In genomic region chr10:114821293-114821914, GRCh38 we compare ENCODE assay signal across 8 cellular contexts. TPM values are rescaled to one million over a fixed set of nuclear protein-coding genes. Genes with fewer than 3 reads are reported as not detected.
A peak's percentile ranks its signal among the peaks of the same experiment; 100 is the strongest.
DNase-seq lines count a peak whose midpoint lies in the region; ATAC-seq, FAIRE-seq and TF ChIP-seq lines count a peak whose summit lies in the region.

FHIP2A (plus strand) TSS chr10:114821780; CDS start chr10:114822079, 299 bp downstream.

- no peak for TF ChIP-seq POLR2A in GM12891 (IDR thresholded peaks at IDR 0.05; ENCODE audit: low read depth, low read length)
- TF ChIP-seq POLR2A in HCT116 (IDR thresholded peaks at IDR 0.05; ENCODE audit: borderline replicate concordance, extremely low read depth, insufficient read depth, insufficient read length) = peak; percentile 30

- peaks cover 4% of the 10 kb centered on the region for H3K27me3 Mint-ChIP-seq in astrocyte (ENCODE audit: low read depth, unreplicated experiment)

- peak; percentile 52 for TF ChIP-seq RAD21 in HCT116 (IDR thresholded peaks at IDR 0.05; ENCODE audit: low read depth)

- H3K9me2 ChIP-seq in HCT116 (ENCODE audit: insufficient read depth) = no peaks in the 10 kb centered on the region
- H3K9me2 ChIP-seq in MM.1S (replicated peaks; ENCODE audit: insufficient read depth, low read length) = no peaks in the 10 kb centered on the region

- H3K36me3 Mint-ChIP-seq in astrocyte (ENCODE audit: low read depth, unreplicated experiment) = no peaks in the 10 kb centered on the region

- H3F3A ChIP-seq in MM.1S (ENCODE audit: insufficient read depth, low read length) = peaks cover 8% of the 10 kb centered on the region

- H3K4me2 ChIP-seq in HCT116 (ENCODE audit: low read length) (peak within 1 kb of the TSS; percentile 79), MM.1S (ENCODE audit: low read depth, low read length) (peak within 1 kb of the TSS; percentile 72), astrocyte (ENCODE audit: low read length) (peak within 1 kb of the TSS; percentile 88)

- BruUV-seq in HCT116 (replicated peaks; lab: Mats Ljungman, UMichigan) = no TSS peak

- H2AFZ ChIP-seq in HCT116 (ENCODE audit: low read depth, low read length, poor library complexity, severe bottlenecking) (peak within 1 kb of the TSS; percentile 91), MM.1S (ENCODE audit: low read length) (peak within 1 kb of the TSS; percentile 87), astrocyte (ENCODE audit: low read depth, low read length) (peak within 1 kb of the TSS; percentile 79)

- H3K27me3 ChIP-seq in HCT116 (ENCODE audit: insufficient read depth, low read length) (no peaks in the 10 kb centered on the region), MM.1S (replicated peaks; ENCODE audit: insufficient read depth, low read length) (no peaks in the 10 kb centered on the region), astrocyte (ENCODE audit: insufficient read depth, low read length) (no peaks in the 10 kb centered on the region)

- H3K9me3 Mint-ChIP-seq in astrocyte (ENCODE audit: unreplicated experiment) = no peaks in the 10 kb centered on the region

- H3K4me3 ChIP-seq in HCT116 (replicated peaks in 1 of 2; ENCODE audit: low read depth in 1 of 2, low read length in 2 of 2) (peak within 1 kb of the TSS; percentile 69 to 80), MM.1S (ENCODE audit: low read length) (peak within 1 kb of the TSS; percentile 92), astrocyte (ENCODE audit: insufficient read depth, low read depth, low read length) (peak within 1 kb of the TSS; percentile 88)

- peaks cover 21% of the 10 kb centered on the region for H3K4me1 Mint-ChIP-seq in astrocyte (ENCODE audit: low read depth, unreplicated experiment)

- H4K20me1 ChIP-seq in HCT116 (ENCODE audit: insufficient read depth) (no peaks in the 10 kb centered on the region), MM.1S (ENCODE audit: insufficient read depth, low read length) (no peaks in the 10 kb centered on the region), astrocyte (ENCODE audit: insufficient read depth, low read length) (no peaks in the 10 kb centered on the region)

- H3K79me2 ChIP-seq in HCT116 (ENCODE audit: insufficient read depth, low read length) (peaks cover 39% of the 10 kb centered on the region), MM.1S (ENCODE audit: low read length) (peaks cover 40% of the 10 kb centered on the region), astrocyte (ENCODE audit: insufficient read depth, low read length) (peaks cover 45% of the 10 kb centered on the region)

- ATAC-seq in HCT116 (peak; percentile 92), sciatic nerve (peak; percentile 81)

- DNase-seq in GM12891 (ENCODE audit: insufficient read length, low spot score) (peak; percentile 76), HCT116 (ENCODE audit: low read depth, low spot score) (peak; percentile 54), MM.1S (peak; percentile 83), T-helper 9 cell (peak; percentile 79), astrocyte (ENCODE audit: low read depth) (peak; percentile 52), hippocampal formation (lab: John Stamatoyannopoulos, UW) (peak; percentile 53 to 68), sciatic nerve (ENCODE audit: low spot score) (peak; percentile 86), COLO829 (ENCODE audit: low spot score) (no peak)

- H3K27ac ChIP-seq in HCT116 (ENCODE audit: low read depth, low read length) = peak within 1 kb of the TSS; percentile 86
- H3K27ac ChIP-seq in MM.1S (ENCODE audit: low read length) = peak within 1 kb of the TSS; percentile 62; the same call in 1 of the 2 replicates
- H3K27ac ChIP-seq in astrocyte (ENCODE audit: low read depth, low read length) = peak within 1 kb of the TSS; percentile 97

- intact Hi-C loops in HCT116 (cut with micrococcal nuclease) = no loop called here
- intact Hi-C loops in sciatic nerve (cut with DNase I) = no loop called here

- H3K9me3 ChIP-seq in HCT116 (ENCODE audit: control insufficient read depth in 1 of 2, insufficient read depth in 1 of 2, low read depth in 1 of 2, low read length in 2 of 2) = no peaks in the 10 kb centered on the region
- H3K9me3 ChIP-seq in MM.1S (replicated peaks; ENCODE audit: insufficient read depth, low read length) = no peaks in the 10 kb centered on the region
- H3K9me3 ChIP-seq in astrocyte (ENCODE audit: insufficient read depth, low read depth, low read length) = no peaks in the 10 kb centered on the region

- peak within 1 kb of the TSS; percentile 94 for H3K4me3 Mint-ChIP-seq in astrocyte (ENCODE audit: unreplicated experiment)

- peak within 1 kb of the TSS; percentile 97 for H3K27ac Mint-ChIP-seq in astrocyte (ENCODE audit: unreplicated experiment)

- FAIRE-seq in GM12891 (lab: Jason Lieb, UNC) = peak; percentile 89
- FAIRE-seq in astrocyte (lab: Jason Lieb, UNC) = no peak

- POLR2A ChIA-PET in HCT116 (lab: Charles Lee) = interaction anchor here (1.5 kb wide), 1 partner anchor 9 kb away, joined by 4 read pairs; no protein-coding TSS in a partner anchor

- TF ChIP-seq CTCF in HCT116 (IDR thresholded peaks at IDR 0.05 in 2 of 3, conservative IDR thresholded peaks at IDR 0.05 in 1 of 3; ENCODE audit: borderline replicate concordance in 1 of 3, insufficient read depth in 1 of 3, low read depth in 2 of 3, low read length in 2 of 3) = peak; percentile 21 to 51 (median 32); a peak in 3 of 6 replicates
- TF ChIP-seq CTCF in MM.1S (IDR thresholded peaks at IDR 0.05; ENCODE audit: low read length) = no peak
- peak; percentile 19 for TF ChIP-seq CTCF in astrocyte (IDR thresholded peaks at IDR 0.05; ENCODE audit: insufficient read depth, low read depth, low read length)

- H3K36me3 ChIP-seq in HCT116 (ENCODE audit: control insufficient read depth in 1 of 2, insufficient read depth in 2 of 2, low read length in 2 of 2) (no peaks in the 10 kb centered on the region), MM.1S (replicated peaks; ENCODE audit: insufficient read depth, low read length) (no peaks in the 10 kb centered on the region), astrocyte (ENCODE audit: insufficient read depth, low read length) (no peaks in the 10 kb centered on the region)

- RAD21 ChIA-PET in HCT116 (lab: Charles Lee; ENCODE audit: low non-redundant PET in 1 of 2, low total read pairs in 2 of 2, uncharacterized antibody in 2 of 2, unreplicated experiment in 2 of 2) = interaction anchor here in 1 of 2 experiments (0.6 kb wide), 1 partner anchor 246 kb away, joined by 3 read pairs; no protein-coding TSS in a partner anchor

- H3K9ac ChIP-seq in HCT116 (ENCODE audit: low read length) (peak within 1 kb of the TSS; percentile 84), MM.1S (ENCODE audit: low read length) (peak within 1 kb of the TSS; percentile 82), astrocyte (ENCODE audit: low read length) (peak within 1 kb of the TSS; percentile 97)

- CTCF ChIA-PET in HCT116 (lab: Charles Lee) = interaction anchor here (0.8 to 2.5 kb wide), 11 partner anchors 8 to 517 kb away, joined by 3 to 11 read pairs (median 3); no protein-coding TSS in a partner anchor

- peaks cover 7 to 26% of the 10 kb centered on the region in 2 experiments; a peak in 3 of 4 replicates for H3K4me1 ChIP-seq in HCT116 (ENCODE audit: control insufficient read depth in 1 of 2, insufficient read depth in 2 of 2, low read length in 2 of 2)
- no peaks in the 10 kb centered on the region for H3K4me1 ChIP-seq in MM.1S (ENCODE audit: low read length)
- H3K4me1 ChIP-seq in astrocyte (ENCODE audit: insufficient read depth, low read length) = peaks cover 25% of the 10 kb centered on the region

TF ChIP-seq in GM12891, 5 proteins besides CTCF, POLR2A, EP300 and RAD21:
- TF ChIP-seq TAF1 (IDR thresholded peaks at IDR 0.05; ENCODE audit: low read depth, low read length) = 0 out of 2 replicates have a peak, but pooled peaks have one; percentile 26
- TF ChIP-seq PAX5 (IDR thresholded peaks at IDR 0.05; ENCODE audit: insufficient read depth, low read length, severe bottlenecking) = no peak
TF ChIP-seq in GM12891: peak in this region for 1.

TF ChIP-seq in HCT116, 20 proteins besides CTCF, POLR2A, EP300 and RAD21 (continues in another document):
- TF ChIP-seq ELF1 (IDR thresholded peaks at IDR 0.05; ENCODE audit: borderline replicate concordance, low read depth) (no peak), ZFX (IDR thresholded peaks at IDR 0.05) (peak; percentile 84; the same call in 1 of the 2 replicates), FOSL1 (IDR thresholded peaks at IDR 0.05; ENCODE audit: low read depth) (no peak), SIN3A (IDR thresholded peaks at IDR 0.05; ENCODE audit: low read depth) (no peak), CEBPB (IDR thresholded peaks at IDR 0.05; ENCODE audit: low read depth) (no peak), EGR1 (IDR thresholded peaks at IDR 0.05; ENCODE audit: low read depth) (peak; percentile 84), POLR2AphosphoS5 (IDR thresholded peaks at IDR 0.05; ENCODE audit: low read depth, low read length) (peak; percentile 80), SP1 (IDR thresholded peaks at IDR 0.05; ENCODE audit: low read depth) (peak; percentile 29), YY1 (IDR thresholded peaks at IDR 0.05; ENCODE audit: extremely low read depth, insufficient replicate concordance, low read depth, low read length) (peak; percentile 61), TCF7L2 (IDR thresholded peaks at IDR 0.05; ENCODE audit: borderline replicate concordance, extremely low read depth, insufficient read depth, insufficient read length) (peak; percentile 35)
- TF ChIP-seq, protein P1, sequence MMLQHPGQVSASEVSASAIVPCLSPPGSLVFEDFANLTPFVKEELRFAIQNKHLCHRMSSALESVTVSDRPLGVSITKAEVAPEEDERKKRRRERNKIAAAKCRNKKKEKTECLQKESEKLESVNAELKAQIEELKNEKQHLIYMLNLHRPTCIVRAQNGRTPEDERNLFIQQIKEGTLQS (IDR thresholded peaks at IDR 0.05) = no peak

RNA-seq across cellular contexts. Expression of gene FHIP2A, which starts in this region (rescaled TPM):
- 7.5 TPM for polyA plus RNA-seq in GM12891 (2012; ENCODE audit: low read depth, missing spikeins)
- total RNA-seq in HCT116 (2021; ENCODE audit: unreplicated experiment) (20.7 TPM), astrocyte (36.1 and 38.2 TPM in 2 replicates), sciatic nerve (44.8 TPM)
- 4.4 and 5.1 TPM in 2 replicates for polyA plus RNA-seq in HCT116 (2012)
